ENCODE assay signal across 12 cellular contexts in the genomic region with DNA sequence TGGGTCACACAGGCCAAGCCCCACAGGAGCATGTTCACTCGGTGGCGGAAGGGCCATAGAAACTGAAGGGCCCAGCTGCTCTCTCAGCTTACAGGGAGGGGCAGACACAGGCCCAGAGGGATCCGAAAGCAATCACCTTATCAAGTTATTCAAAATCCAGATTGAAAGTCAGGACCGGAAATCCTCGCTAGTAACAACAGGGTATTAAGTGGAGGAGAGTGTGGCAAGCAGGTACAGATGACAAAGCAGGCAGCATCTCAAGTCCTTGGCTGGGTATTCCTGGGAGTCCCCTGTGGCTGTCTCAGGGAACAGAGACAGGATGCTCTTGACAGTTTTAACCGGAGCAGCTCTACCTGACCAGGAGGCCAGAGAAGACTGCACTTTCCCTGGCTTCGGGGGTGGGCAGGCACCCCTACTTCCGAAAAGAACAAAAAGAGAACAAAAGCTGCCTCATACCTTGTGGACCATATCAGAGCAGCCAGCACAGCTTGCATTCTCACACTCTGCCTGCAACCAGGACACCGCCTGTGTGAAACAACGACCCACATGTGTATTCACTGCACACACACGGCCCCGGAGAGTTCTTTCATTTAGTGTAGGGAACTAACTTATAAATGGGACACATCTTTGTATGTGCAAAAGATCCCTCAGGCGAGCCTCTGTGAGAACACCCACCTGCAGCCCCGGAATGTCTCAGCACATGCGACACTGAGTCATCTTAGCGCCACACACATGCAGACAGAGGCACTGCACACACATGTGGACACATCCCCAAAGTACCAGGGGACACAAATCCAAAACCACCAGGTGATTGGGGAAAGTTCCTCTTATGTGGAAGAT.
DNase-seq lines count a peak whose midpoint lies in the region; ATAC-seq and TF ChIP-seq lines count a peak whose summit lies in the region.
"Had no signal": no experiment of that assay in that cellular context is flagged by ENCODE, and none has a peak within 500 bp of the region (broad histone marks: within the 10 kb centered on the region; RNA-seq: fewer than 3 reads in every experiment).

No MANE protein-coding gene starts in this region.

- H3K9me3 ChIP-seq in Loucy (ENCODE audit: insufficient read depth, low read depth, low read length) (no peaks in the 10 kb centered on the region), breast epithelium (no peaks in the 10 kb centered on the region), neural progenitor cell (ENCODE audit: low read depth) (no peaks in the 10 kb centered on the region), MG63 (no peaks in the 10 kb centered on the region)
- H3K9me3 ChIP-seq: colonic mucosa had no signal

- H3K27me3 Mint-ChIP-seq in neural progenitor cell (ENCODE audit: insufficient read depth, low read depth): peaks cover 10% of the 10 kb centered on the region
- H3K27me3 Mint-ChIP-seq: CD8-positive, alpha-beta memory T cell had no signal

- peak overlapping the region; percentile 19 to 77 for H3K27ac ChIP-seq in breast epithelium
- peak overlapping the region; percentile 20 for H3K27ac ChIP-seq in neural progenitor cell
- H3K27ac ChIP-seq: colonic mucosa, hepatocyte had no signal

- H3K9ac ChIP-seq in Loucy (ENCODE audit: low read depth, low read length, poor library complexity, severe bottlenecking) (peak overlapping the region; percentile 14), neural progenitor cell (no peak overlapping the region)

- H3K9me3 Mint-ChIP-seq in neural progenitor cell: no peaks in the 10 kb centered on the region
- H3K9me3 Mint-ChIP-seq: CD8-positive, alpha-beta memory T cell had no signal

- H3K27me3 ChIP-seq in Loucy (ENCODE audit: insufficient read depth, low read length, poor library complexity, severe bottlenecking) (no peaks in the 10 kb centered on the region), breast epithelium (no peaks in the 10 kb centered on the region), neural progenitor cell (no peaks in the 10 kb centered on the region), MG63 (no peaks in the 10 kb centered on the region)
- H3K27me3 ChIP-seq: colonic mucosa, hepatocyte had no signal

- H3K36me3 ChIP-seq in Loucy (ENCODE audit: insufficient read depth, low read length) (no peaks in the 10 kb centered on the region; the same call in 1 of the 2 replicates), breast epithelium (no peaks in the 10 kb centered on the region), neural progenitor cell (no peaks in the 10 kb centered on the region), MG63 (peaks cover 8% of the 10 kb centered on the region; the same call in 1 of the 2 replicates)
- H3K36me3 ChIP-seq: colonic mucosa had no signal

- H3K27ac Mint-ChIP-seq in neural progenitor cell: peak overlapping the region; percentile 44
- H3K27ac Mint-ChIP-seq: CD8-positive, alpha-beta memory T cell had no signal

- peaks cover 55% of the 10 kb centered on the region for H3K4me1 Mint-ChIP-seq in neural progenitor cell

- DNase-seq in DMS79 (lab: John Stamatoyannopoulos, UW) (peak; percentile 17), breast epithelium (ENCODE audit: low spot score in 2 of 2) (no peak), neural progenitor cell (ENCODE audit: low spot score) (no peak), inferior parietal cortex (ENCODE audit: extremely low spot score) (no peak), MG63 (no peak), GM20000 (ENCODE audit: low spot score) (no peak)
- DNase-seq: activated CD4-positive, CD25-positive, alpha-beta regulatory T cell treated with anti-CD3 and anti-CD28 coated beads, Interleukin-2, amount 50 U/mL, for 72 hours; CD8-positive, alpha-beta memory T cell; colonic mucosa had no signal

- H3K9me2 ChIP-seq in Loucy (replicated peaks; ENCODE audit: low read depth, low read length): no peaks in the 10 kb centered on the region

- no peak for ATAC-seq in HG02852 (IDR thresholded peaks at IDR 0.05; ENCODE audit: unreplicated experiment)

- H4K20me1 ChIP-seq in Loucy (ENCODE audit: insufficient read depth, low read length, poor library complexity, severe bottlenecking): peaks cover 6% of the 10 kb centered on the region
- H4K20me1 ChIP-seq in neural progenitor cell (ENCODE audit: low read depth): peaks cover 70% of the 10 kb centered on the region

- peaks cover 19% of the 10 kb centered on the region for H3K4me1 ChIP-seq in Loucy (ENCODE audit: insufficient read depth, low read length, poor library complexity, severe bottlenecking)
- H3K4me1 ChIP-seq in breast epithelium: peaks cover 0 to 5% of the 10 kb centered on the region in 2 donors
- peaks cover 48% of the 10 kb centered on the region for H3K4me1 ChIP-seq in neural progenitor cell

- no peak overlapping the region for H2AFZ ChIP-seq in Loucy (ENCODE audit: low read length)
- H2AFZ ChIP-seq in neural progenitor cell (replicated peaks): no peak overlapping the region
- H2AFZ ChIP-seq: hepatocyte had no signal

- intact Hi-C loops in breast epithelium (cut with DNase I; ENCODE audit: low total_unique reads): no loop called here

- H3K4me3 ChIP-seq in Loucy (ENCODE audit: low read length, poor library complexity, severe bottlenecking) (no peak overlapping the region), breast epithelium (no peak overlapping the region), neural progenitor cell (no peak overlapping the region), MG63 (no peak overlapping the region)
- H3K4me3 ChIP-seq: colonic mucosa, hepatocyte had no signal

- H3F3A ChIP-seq in Loucy (ENCODE audit: low read depth) (no peaks in the 10 kb centered on the region), neural progenitor cell (ENCODE audit: low read depth) (peaks cover 9% of the 10 kb centered on the region)

- H3K36me3 Mint-ChIP-seq in neural progenitor cell: no peaks in the 10 kb centered on the region

- TF ChIP-seq CTCF in Loucy (conservative IDR thresholded peaks at IDR 0.05; ENCODE audit: low read length): no peak
- TF ChIP-seq CTCF in breast epithelium (IDR thresholded peaks at IDR 0.05): no peak
- no peak for TF ChIP-seq CTCF in neural progenitor cell (IDR thresholded peaks at IDR 0.05)
- no peak for TF ChIP-seq CTCF in GM20000 (IDR thresholded peaks at IDR 0.05; ENCODE audit: extremely low read depth, missing control alignments)

- H3K4me2 ChIP-seq in Loucy (ENCODE audit: low read depth, low read length, poor library complexity, severe bottlenecking) (peak overlapping the region; percentile 7), neural progenitor cell (peak overlapping the region; percentile 52)
- H3K4me2 ChIP-seq: hepatocyte had no signal

- H3K4me3 Mint-ChIP-seq in neural progenitor cell: peak overlapping the region; percentile 10
- H3K4me3 Mint-ChIP-seq: CD8-positive, alpha-beta memory T cell had no signal

- H3K79me2 ChIP-seq in Loucy (ENCODE audit: insufficient read depth, low read length): peaks cover 96% of the 10 kb centered on the region
- H3K79me2 ChIP-seq in neural progenitor cell (ENCODE audit: low read depth): peaks cover 92% of the 10 kb centered on the region

- TF ChIP-seq POLR2A in breast epithelium (IDR thresholded peaks at IDR 0.05): no peak
